ENCODE assay signal across 10 cellular contexts in genomic region chr14:89911018-89911919, GRCh38. TPM values are rescaled to one million over a fixed set of nuclear protein-coding genes. Genes with fewer than 3 reads are reported as not detected.
A peak's percentile ranks its signal among the peaks of the same experiment; 100 is the strongest.
DNase-seq lines count a peak whose midpoint lies in the region; TF ChIP-seq lines count a peak whose summit lies in the region.
"Had no signal": no experiment of that assay in that cellular context is flagged by ENCODE, and none has a peak within 500 bp of the region (broad histone marks: within the 10 kb centered on the region; RNA-seq: fewer than 3 reads in every experiment).

No MANE protein-coding gene starts in this region.

- peak in 3 of 56 donors; percentile 7 to 9 (median 8) for TF ChIP-seq CTCF in dorsolateral prefrontal cortex (IDR thresholded peaks at IDR 0.05 in 54 of 56, conservative IDR thresholded peaks at IDR 0.05 in 2 of 56; ENCODE audit: low read depth in 1 of 56, partially characterized antibody in 56 of 56)

- peak overlapping the region in 50 of 59 donors; percentile 3 to 60 (median 33) for H3K4me3 ChIP-seq in dorsolateral prefrontal cortex

- no peak overlapping the region for H3K27ac Mint-ChIP-seq in activated naive CD8-positive, alpha-beta T cell treated with anti-CD3 and anti-CD28 coated beads for 36 hours
- no peak overlapping the region for H3K27ac Mint-ChIP-seq in T-helper 2 cell treated with Interferon-gamma antibody and Interleukin-4, amounts not matched to agents 5 μg/mL and 100 μg/mL, for 36 hours
- H3K27ac Mint-ChIP-seq: activated naive CD4-positive, alpha-beta T cell treated with anti-CD3 and anti-CD28 coated beads, Interleukin-2, amount 50 U/mL, for 24 hours had no signal

- no peaks in the 10 kb centered on the region for H3K36me3 Mint-ChIP-seq in activated naive CD8-positive, alpha-beta T cell treated with anti-CD3 and anti-CD28 coated beads for 36 hours
- H3K36me3 Mint-ChIP-seq in T-helper 2 cell treated with Interferon-gamma antibody and Interleukin-4, amounts not matched to agents 5 μg/mL and 100 μg/mL, for 36 hours (ENCODE audit: low read depth), result no peaks in the 10 kb centered on the region
- H3K36me3 Mint-ChIP-seq: activated naive CD4-positive, alpha-beta T cell treated with anti-CD3 and anti-CD28 coated beads, Interleukin-2, amount 50 U/mL, for 24 hours had no signal

- H3K27me3 Mint-ChIP-seq in activated naive CD8-positive, alpha-beta T cell treated with anti-CD3 and anti-CD28 coated beads for 36 hours, result peaks cover 17% of the 10 kb centered on the region
- H3K27me3 Mint-ChIP-seq in T-helper 2 cell treated with Interferon-gamma antibody and Interleukin-4, amounts not matched to agents 5 μg/mL and 100 μg/mL, for 36 hours (ENCODE audit: low read depth), result peaks cover 44% of the 10 kb centered on the region
- H3K27me3 Mint-ChIP-seq: activated naive CD4-positive, alpha-beta T cell treated with anti-CD3 and anti-CD28 coated beads, Interleukin-2, amount 50 U/mL, for 24 hours had no signal

- peak; percentile 60 for DNase-seq in AG08395 (ENCODE audit: low spot score)
- peak; percentile 35 for DNase-seq in LHCN-M2 (ENCODE audit: low read depth)
- DNase-seq in dorsolateral prefrontal cortex, result peak in 8 of 10 donors; percentile 22 to 71 (median 58)
- peak; percentile 47 for DNase-seq in mucosa of gallbladder (ENCODE audit: low spot score)
- DNase-seq in activated naive CD8-positive, alpha-beta T cell treated with anti-CD3 and anti-CD28 coated beads for 36 hours, result no peak
- DNase-seq in SKM-1 (lab: John Stamatoyannopoulos, UW; ENCODE audit: unreplicated experiment), result no peak
- no peak for DNase-seq in NCI-H446 treated with DMSO at 0.1 percent for 48 hours (lab: John Stamatoyannopoulos, UW)
- DNase-seq in T-helper 2 cell treated with Interferon-gamma antibody and Interleukin-4, amounts not matched to agents 5 μg/mL and 100 μg/mL, for 36 hours (ENCODE audit: low spot score), result no peak
- DNase-seq: DMS53 had no signal

- no peak overlapping the region for H3K4me3 Mint-ChIP-seq in activated naive CD8-positive, alpha-beta T cell treated with anti-CD3 and anti-CD28 coated beads for 36 hours
- H3K4me3 Mint-ChIP-seq in T-helper 2 cell treated with Interferon-gamma antibody and Interleukin-4, amounts not matched to agents 5 μg/mL and 100 μg/mL, for 36 hours, result no peak overlapping the region
- H3K4me3 Mint-ChIP-seq: activated naive CD4-positive, alpha-beta T cell treated with anti-CD3 and anti-CD28 coated beads, Interleukin-2, amount 50 U/mL, for 24 hours had no signal

- H3K27ac ChIP-seq in dorsolateral prefrontal cortex, result peak overlapping the region in 58 of 59 donors; percentile 34 to 92 (median 82)

- no peaks in the 10 kb centered on the region for H3K27me3 ChIP-seq in dorsolateral prefrontal cortex

- no peaks in the 10 kb centered on the region for H3K9me3 Mint-ChIP-seq in activated naive CD8-positive, alpha-beta T cell treated with anti-CD3 and anti-CD28 coated beads for 36 hours
- H3K9me3 Mint-ChIP-seq in T-helper 2 cell treated with Interferon-gamma antibody and Interleukin-4, amounts not matched to agents 5 μg/mL and 100 μg/mL, for 36 hours, result no peaks in the 10 kb centered on the region
- H3K9me3 Mint-ChIP-seq: activated naive CD4-positive, alpha-beta T cell treated with anti-CD3 and anti-CD28 coated beads, Interleukin-2, amount 50 U/mL, for 24 hours had no signal

- intact Hi-C loops in dorsolateral prefrontal cortex (cut with DNase I), result loop anchor here (5.0 to 10.0 kb wide), 6 partner anchors 206 to 884 kb away; partner anchors contain the start of gene FOXN3 (in 1 of the 2)

- H3K4me1 Mint-ChIP-seq in activated naive CD8-positive, alpha-beta T cell treated with anti-CD3 and anti-CD28 coated beads for 36 hours, result peaks cover 3% of the 10 kb centered on the region
- H3K4me1 Mint-ChIP-seq in T-helper 2 cell treated with Interferon-gamma antibody and Interleukin-4, amounts not matched to agents 5 μg/mL and 100 μg/mL, for 36 hours (ENCODE audit: low read depth), result peaks cover 1% of the 10 kb centered on the region

RNA-seq across cellular contexts. Expression of gene EFCAB11, which starts 43.3 kb away (rescaled TPM):
- total RNA-seq in LHCN-M2 (2014; rRNA removed) (12.0 and 13.5 TPM in 2 replicates), dorsolateral prefrontal cortex (10 to 100 TPM in 85 of 120 experiments, 1 to 10 TPM in 35; 6.1 to 28.8 (median 11.4) TPM), mucosa of gallbladder (16.1 TPM)
- polyA plus RNA-seq in LHCN-M2 (2012), result 9.3 TPM
- 1 to 10 TPM; 8.3 TPM for total RNA-seq in activated naive CD8-positive, alpha-beta T cell treated with anti-CD3 and anti-CD28 coated beads for 36 hours

RNA-seq across cellular contexts. Expression of gene TDP1, which starts 44.5 kb away (rescaled TPM):
- total RNA-seq in LHCN-M2 (2014; rRNA removed) (44.1 and 48.1 TPM in 2 replicates), dorsolateral prefrontal cortex (10 to 100 TPM in 118 of 120 experiments, 1 to 10 TPM in 2; 8.3 to 27.8 (median 17.5) TPM), mucosa of gallbladder (13.6 TPM)
- 18.9 TPM for polyA plus RNA-seq in LHCN-M2 (2012)
- 10 to 100 TPM; 88.4 to 96.8 TPM for total RNA-seq in activated naive CD8-positive, alpha-beta T cell treated with anti-CD3 and anti-CD28 coated beads for 36 hours

Comparison
In these comparisons a context has a peak if more than half of its experiments do, and no peak if none do; other contexts are left out.
1. DNase-seq: peak in AG08395 (single experiment), LHCN-M2 (single experiment), dorsolateral prefrontal cortex (8 of 10) and mucosa of gallbladder (single experiment); none in activated naive CD8-positive, alpha-beta T cell treated with anti-CD3 and anti-CD28 coated beads for 36 hours (single experiment), SKM-1 (single experiment), NCI-H446 treated with DMSO at 0.1 percent for 48 hours (single experiment) and T-helper 2 cell treated with Interferon-gamma antibody and Interleukin-4, amounts not matched to agents 5 μg/mL and 100 μg/mL, for 36 hours (single experiment).